31 cellular contexts compared by ENCODE assay signal in genomic region chr2:192082121-192082520, GRCh38.
"Had no signal": no experiment of that assay in that cellular context is flagged by ENCODE, and none has a peak within 500 bp of the region (broad histone marks: within the 10 kb centered on the region; RNA-seq: fewer than 3 reads in every experiment).

No MANE protein-coding gene starts in this region.

- H3K27ac Mint-ChIP-seq: activated CD4-positive, alpha-beta memory T cell treated with anti-CD3 and anti-CD28 coated beads, Interleukin-2, amount 10 ng/mL, durations not matched to agents 7 days and 5 days; activated CD4-positive, alpha-beta T cell treated with anti-CD3 and anti-CD28 coated beads, Interleukin-2, amount 10 ng/mL, durations not matched to agents 7 days and 5 days; activated naive CD4-positive, alpha-beta T cell treated with anti-CD3 and anti-CD28 coated beads, Interleukin-2, amount 10 ng/mL, durations not matched to agents 7 days and 5 days; activated naive CD4-positive, alpha-beta T cell treated with anti-CD3 and anti-CD28 coated beads, Interleukin-2, amount 50 U/mL, for 72 hours; activated naive CD8-positive, alpha-beta T cell treated with anti-CD3 and anti-CD28 coated beads, Interleukin-2, amount 10 ng/mL, durations not matched to agents 7 days and 5 days; activated T-cell treated with anti-CD3 and anti-CD28 coated beads, Interleukin-2, amount 50 U/mL, for 24 hours; activated T-cell treated with anti-CD3 and anti-CD28 coated beads, Interleukin-2, amount 50 U/mL, for 72 hours; brain; dendritic cell treated with granulocyte-macrophage colony-stimulating factor and Interleukin-4, amounts not matched to agents 40 ng/mL and 50 ng/mL, for 4 days; endodermal cell; WTC11 had no signal

- H3K27ac ChIP-seq: ascending aorta, breast epithelium, cardiac muscle cell, coronary artery, dorsolateral prefrontal cortex, esophagus muscularis mucosa, foreskin keratinocyte, gastrocnemius medialis had no signal

- H3K36me3 ChIP-seq: ascending aorta, breast epithelium, cardiac muscle cell, esophagus muscularis mucosa, gastrocnemius medialis had no signal

- DNase-seq: activated CD4-positive, alpha-beta memory T cell treated with anti-CD3 and anti-CD28 coated beads, Interleukin-2, amount 10 ng/mL, durations not matched to agents 7 days and 5 days; activated CD4-positive, alpha-beta T cell treated with anti-CD3 and anti-CD28 coated beads for 1 hour; activated CD4-positive, alpha-beta T cell treated with anti-CD3 and anti-CD28 coated beads for 4 hours; activated CD4-positive, alpha-beta T cell treated with anti-CD3 and anti-CD28 coated beads, Interleukin-2, amount 10 ng/mL, durations not matched to agents 7 days and 5 days; activated CD4-positive, alpha-beta T cell treated with anti-CD3 and anti-CD28 coated beads, Interleukin-2, amount 50 U/mL, for 4 hours; activated CD8-positive, alpha-beta memory T cell treated with anti-CD3 and anti-CD28 coated beads, Interleukin-2, amount 50 U/mL, for 48 hours; activated gamma-delta T cell; activated naive CD4-positive, alpha-beta T cell; activated naive CD4-positive, alpha-beta T cell treated with anti-CD3 and anti-CD28 coated beads, Interleukin-2, amount 10 ng/mL, durations not matched to agents 7 days and 5 days; activated naive CD8-positive, alpha-beta T cell treated with anti-CD3 and anti-CD28 coated beads, Interleukin-2, amount 10 ng/mL, durations not matched to agents 7 days and 5 days; activated T-cell treated with anti-CD3 and anti-CD28 coated beads for 4 hours; activated T-cell treated with anti-CD3 and anti-CD28 coated beads, Interleukin-2, amount 50 U/mL, for 24 hours; activated T-cell treated with anti-CD3 and anti-CD28 coated beads, Interleukin-2, amount 50 U/mL, for 72 hours; central memory CD4-positive, alpha-beta T cell; dorsolateral prefrontal cortex; effector memory CD4-positive, alpha-beta T cell; endodermal cell; erythroblast; foreskin keratinocyte; gastrocnemius medialis; glutamatergic neuron; T-helper 2 cell had no signal

- H3K36me3 Mint-ChIP-seq: activated naive CD4-positive, alpha-beta T cell treated with anti-CD3 and anti-CD28 coated beads, Interleukin-2, amount 10 ng/mL, durations not matched to agents 7 days and 5 days; activated naive CD4-positive, alpha-beta T cell treated with anti-CD3 and anti-CD28 coated beads, Interleukin-2, amount 50 U/mL, for 72 hours; activated naive CD8-positive, alpha-beta T cell treated with anti-CD3 and anti-CD28 coated beads, Interleukin-2, amount 10 ng/mL, durations not matched to agents 7 days and 5 days; brain; WTC11 had no signal

- H3K4me1 ChIP-seq: ascending aorta, breast epithelium, gastrocnemius medialis had no signal

- H3K27me3 Mint-ChIP-seq: activated CD4-positive, alpha-beta memory T cell treated with anti-CD3 and anti-CD28 coated beads, Interleukin-2, amount 10 ng/mL, durations not matched to agents 7 days and 5 days; activated naive CD4-positive, alpha-beta T cell treated with anti-CD3 and anti-CD28 coated beads, Interleukin-2, amount 10 ng/mL, durations not matched to agents 7 days and 5 days; brain; dendritic cell treated with granulocyte-macrophage colony-stimulating factor and Interleukin-4, amounts not matched to agents 40 ng/mL and 50 ng/mL, for 4 days had no signal

- H3K4me1 Mint-ChIP-seq: activated CD4-positive, alpha-beta memory T cell treated with anti-CD3 and anti-CD28 coated beads, Interleukin-2, amount 10 ng/mL, durations not matched to agents 7 days and 5 days; activated CD4-positive, alpha-beta T cell treated with anti-CD3 and anti-CD28 coated beads, Interleukin-2, amount 10 ng/mL, durations not matched to agents 7 days and 5 days; activated naive CD4-positive, alpha-beta T cell treated with anti-CD3 and anti-CD28 coated beads, Interleukin-2, amount 10 ng/mL, durations not matched to agents 7 days and 5 days; activated naive CD8-positive, alpha-beta T cell treated with anti-CD3 and anti-CD28 coated beads, Interleukin-2, amount 10 ng/mL, durations not matched to agents 7 days and 5 days; endodermal cell had no signal

- H3K9me3 Mint-ChIP-seq: activated CD4-positive, alpha-beta memory T cell treated with anti-CD3 and anti-CD28 coated beads, Interleukin-2, amount 10 ng/mL, durations not matched to agents 7 days and 5 days; activated CD4-positive, alpha-beta T cell treated with anti-CD3 and anti-CD28 coated beads, Interleukin-2, amount 10 ng/mL, durations not matched to agents 7 days and 5 days; activated naive CD4-positive, alpha-beta T cell treated with anti-CD3 and anti-CD28 coated beads, Interleukin-2, amount 10 ng/mL, durations not matched to agents 7 days and 5 days; activated naive CD4-positive, alpha-beta T cell treated with anti-CD3 and anti-CD28 coated beads, Interleukin-2, amount 50 U/mL, for 72 hours; activated naive CD8-positive, alpha-beta T cell treated with anti-CD3 and anti-CD28 coated beads, Interleukin-2, amount 10 ng/mL, durations not matched to agents 7 days and 5 days; activated T-cell treated with anti-CD3 and anti-CD28 coated beads, Interleukin-2, amount 50 U/mL, for 24 hours; activated T-cell treated with anti-CD3 and anti-CD28 coated beads, Interleukin-2, amount 50 U/mL, for 72 hours; brain; endodermal cell; WTC11 had no signal

- H3K4me3 Mint-ChIP-seq: activated CD4-positive, alpha-beta memory T cell treated with anti-CD3 and anti-CD28 coated beads, Interleukin-2, amount 10 ng/mL, durations not matched to agents 7 days and 5 days; activated CD4-positive, alpha-beta T cell treated with anti-CD3 and anti-CD28 coated beads, Interleukin-2, amount 10 ng/mL, durations not matched to agents 7 days and 5 days; activated naive CD4-positive, alpha-beta T cell treated with anti-CD3 and anti-CD28 coated beads, Interleukin-2, amount 10 ng/mL, durations not matched to agents 7 days and 5 days; activated naive CD8-positive, alpha-beta T cell treated with anti-CD3 and anti-CD28 coated beads, Interleukin-2, amount 10 ng/mL, durations not matched to agents 7 days and 5 days; activated T-cell treated with anti-CD3 and anti-CD28 coated beads, Interleukin-2, amount 50 U/mL, for 24 hours; activated T-cell treated with anti-CD3 and anti-CD28 coated beads, Interleukin-2, amount 50 U/mL, for 72 hours; brain; dendritic cell treated with granulocyte-macrophage colony-stimulating factor and Interleukin-4, amounts not matched to agents 40 ng/mL and 50 ng/mL, for 4 days; endodermal cell; WTC11 had no signal

- H3K9me3 ChIP-seq: ascending aorta, breast epithelium, esophagus muscularis mucosa, gastrocnemius medialis had no signal

- ATAC-seq: activated naive CD4-positive, alpha-beta T cell treated with anti-CD3 and anti-CD28 coated beads, Interleukin-2, amount 50 U/mL, for 72 hours; activated T-cell treated with anti-CD3 and anti-CD28 coated beads, Interleukin-2, amount 50 U/mL, for 72 hours; foreskin keratinocyte; gastrocnemius medialis; WTC11 had no signal

- H3K27me3 ChIP-seq: ascending aorta, breast epithelium, cardiac muscle cell, dorsolateral prefrontal cortex, esophagus muscularis mucosa, foreskin keratinocyte, gastrocnemius medialis had no signal

- H3K4me3 ChIP-seq: ascending aorta, breast epithelium, cardiac muscle cell, coronary artery, dorsolateral prefrontal cortex, esophagus muscularis mucosa, gastrocnemius medialis had no signal
